ENCODE assay signal across 10 cellular contexts in the genomic region with DNA sequence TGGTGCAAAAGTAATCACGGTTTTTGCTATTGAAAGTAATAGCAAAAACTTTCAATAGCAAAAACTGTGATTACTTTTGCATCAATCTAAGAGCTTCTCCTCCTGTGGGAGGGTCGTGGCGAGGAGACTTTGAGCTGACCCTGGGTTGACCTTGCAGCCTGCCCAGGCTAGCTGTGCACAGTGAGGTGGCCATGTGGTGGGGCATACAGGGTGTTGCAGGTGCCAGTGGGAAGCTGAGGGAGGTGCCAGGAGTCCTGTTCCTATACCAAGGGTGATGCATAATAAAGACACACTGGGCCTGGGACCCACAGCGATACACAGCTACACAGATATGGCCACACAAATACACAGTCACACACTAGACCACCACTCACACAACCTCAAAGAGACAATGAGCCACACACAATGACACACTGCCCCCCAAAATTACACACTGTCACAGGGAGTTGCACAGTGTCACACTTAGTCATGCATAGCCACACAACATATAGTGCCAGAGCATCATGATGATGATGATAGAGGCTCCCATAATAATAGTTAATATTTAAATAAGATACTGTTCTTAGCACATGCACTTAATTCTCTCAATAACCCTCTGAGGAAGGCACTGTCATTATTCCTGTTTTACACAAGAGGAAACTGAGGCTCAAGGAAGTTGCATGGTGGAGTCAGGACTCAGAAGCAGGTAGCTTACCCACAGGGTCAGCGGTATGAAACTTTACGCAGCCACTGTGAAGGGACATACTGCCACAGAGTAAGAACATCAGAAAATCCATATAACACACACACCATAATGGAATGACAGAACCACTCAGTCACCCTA. TPM values are rescaled to one million over a fixed set of nuclear protein-coding genes. Genes with fewer than 3 reads are reported as not detected.
DNase-seq lines count a peak whose midpoint lies in the region; ATAC-seq, FAIRE-seq and TF ChIP-seq lines count a peak whose summit lies in the region.
"Had no signal": no experiment of that assay in that cellular context is flagged by ENCODE, and none has a peak within 500 bp of the region (broad histone marks: within the 10 kb centered on the region; RNA-seq: fewer than 3 reads in every experiment).

No MANE protein-coding gene starts in this region.

- peak overlapping the region; percentile 60 to 81 for H3K4me3 ChIP-seq in kidney (ENCODE audit: low read length in 2 of 2)

- peak overlapping the region; percentile 80 for H3K4me3 Mint-ChIP-seq in activated CD8-positive, alpha-beta memory T cell treated with anti-CD3 and anti-CD28 coated beads, Interleukin-2, amount 10 ng/mL, durations not matched to agents 7 days and 5 days
- H3K4me3 Mint-ChIP-seq in activated T-helper 17 cell treated with anti-CD3 and anti-CD28 coated beads, Interleukin-2, amount 50 U/mL, for 72 hours, result peak overlapping the region; percentile 80
- peak overlapping the region; percentile 85 to 97 for H3K4me3 Mint-ChIP-seq in stimulated activated naive CD8-positive, alpha-beta T cell treated with anti-CD3 and anti-CD28 coated beads, Interleukin-15, amount 100 ng/mL, for 72 hours

- H3K27me3 Mint-ChIP-seq in activated CD8-positive, alpha-beta memory T cell treated with anti-CD3 and anti-CD28 coated beads, Interleukin-2, amount 10 ng/mL, durations not matched to agents 7 days and 5 days, result peaks cover 5% of the 10 kb centered on the region
- no peaks in the 10 kb centered on the region for H3K27me3 Mint-ChIP-seq in activated T-helper 17 cell treated with anti-CD3 and anti-CD28 coated beads, Interleukin-2, amount 50 U/mL, for 72 hours
- peaks cover 8% of the 10 kb centered on the region for H3K27me3 Mint-ChIP-seq in stimulated activated naive CD8-positive, alpha-beta T cell treated with anti-CD3 and anti-CD28 coated beads, Interleukin-15, amount 100 ng/mL, for 72 hours

- FAIRE-seq in kidney (lab: Jason Lieb, UNC), result no peak
- FAIRE-seq: GM12892 had no signal

- H3K9me3 ChIP-seq in kidney (ENCODE audit: control insufficient read depth in 1 of 2, low read length in 2 of 2), result no peaks in the 10 kb centered on the region

- H3K36me3 ChIP-seq in kidney (ENCODE audit: control insufficient read depth in 1 of 2, insufficient read depth in 2 of 2, low read length in 2 of 2), result no peaks in the 10 kb centered on the region

- DNase-seq in activated CD8-positive, alpha-beta memory T cell treated with anti-CD3 and anti-CD28 coated beads, Interleukin-2, amount 10 ng/mL, durations not matched to agents 7 days and 5 days, result no peak
- DNase-seq in activated CD8-positive, alpha-beta memory T cell treated with anti-CD3 and anti-CD28 coated beads for 24 hours, result no peak
- no peak for DNase-seq in kidney
- DNase-seq in stimulated activated naive CD8-positive, alpha-beta T cell treated with anti-CD3 and anti-CD28 coated beads, Interleukin-15, amount 100 ng/mL, for 72 hours, result no peak
- no peak for DNase-seq in NCI-H446 (lab: John Stamatoyannopoulos, UW)

- no peak for TF ChIP-seq CTCF in kidney (IDR thresholded peaks at IDR 0.05; ENCODE audit: borderline replicate concordance, extremely low read depth, insufficient read depth)

- H3K9me3 Mint-ChIP-seq in activated CD8-positive, alpha-beta memory T cell treated with anti-CD3 and anti-CD28 coated beads, Interleukin-2, amount 10 ng/mL, durations not matched to agents 7 days and 5 days (ENCODE audit: low read depth), result no peaks in the 10 kb centered on the region
- no peaks in the 10 kb centered on the region for H3K9me3 Mint-ChIP-seq in activated T-helper 17 cell treated with anti-CD3 and anti-CD28 coated beads, Interleukin-2, amount 50 U/mL, for 72 hours
- no peaks in the 10 kb centered on the region for H3K9me3 Mint-ChIP-seq in stimulated activated naive CD8-positive, alpha-beta T cell treated with anti-CD3 and anti-CD28 coated beads, Interleukin-15, amount 100 ng/mL, for 72 hours

- CTCF ChIA-PET in activated CD8-positive, alpha-beta memory T cell treated with anti-CD3 and anti-CD28 coated beads, Interleukin-2, amount 10 ng/mL, durations not matched to agents 7 days and 5 days (lab: Charles Lee), result interaction anchor here (0.8 to 1.5 kb wide), 6 partner anchors 16 to 56 kb away, joined by 4 to 6 read pairs (median 4); partner anchors contain the start of gene DLEC1

- no peak for ATAC-seq in activated CD8-positive, alpha-beta memory T cell treated with anti-CD3 and anti-CD28 coated beads, Interleukin-2, amount 10 ng/mL, durations not matched to agents 7 days and 5 days
- ATAC-seq in activated T-helper 17 cell treated with anti-CD3 and anti-CD28 coated beads, Interleukin-2, amount 50 U/mL, for 72 hours (replicated peaks), result no peak
- no peak for ATAC-seq in stimulated activated naive CD8-positive, alpha-beta T cell treated with anti-CD3 and anti-CD28 coated beads, Interleukin-15, amount 100 ng/mL, for 72 hours
- ATAC-seq in HG03354 (IDR thresholded peaks at IDR 0.05; ENCODE audit: poor library complexity, severe bottlenecking, unreplicated experiment) (no peak), GM19455 (IDR thresholded peaks at IDR 0.05; ENCODE audit: unreplicated experiment) (no peak)

- peaks cover 20% of the 10 kb centered on the region for H3K4me1 Mint-ChIP-seq in activated CD8-positive, alpha-beta memory T cell treated with anti-CD3 and anti-CD28 coated beads, Interleukin-2, amount 10 ng/mL, durations not matched to agents 7 days and 5 days
- H3K4me1 Mint-ChIP-seq in activated T-helper 17 cell treated with anti-CD3 and anti-CD28 coated beads, Interleukin-2, amount 50 U/mL, for 72 hours, result peaks cover 35% of the 10 kb centered on the region
- H3K4me1 Mint-ChIP-seq in stimulated activated naive CD8-positive, alpha-beta T cell treated with anti-CD3 and anti-CD28 coated beads, Interleukin-15, amount 100 ng/mL, for 72 hours, result peaks cover 38% of the 10 kb centered on the region

- peaks cover 4% of the 10 kb centered on the region for H3K36me3 Mint-ChIP-seq in activated CD8-positive, alpha-beta memory T cell treated with anti-CD3 and anti-CD28 coated beads, Interleukin-2, amount 10 ng/mL, durations not matched to agents 7 days and 5 days
- H3K36me3 Mint-ChIP-seq in activated T-helper 17 cell treated with anti-CD3 and anti-CD28 coated beads, Interleukin-2, amount 50 U/mL, for 72 hours (ENCODE audit: low read depth), result peaks cover 13% of the 10 kb centered on the region

- H3K4me1 ChIP-seq in kidney (ENCODE audit: control insufficient read depth in 1 of 2, insufficient read depth in 1 of 2, low read depth in 1 of 2, low read length in 2 of 2), result peaks cover 5 to 6% of the 10 kb centered on the region in 2 donors

- H3K27ac Mint-ChIP-seq in activated CD8-positive, alpha-beta memory T cell treated with anti-CD3 and anti-CD28 coated beads, Interleukin-2, amount 10 ng/mL, durations not matched to agents 7 days and 5 days, result peak overlapping the region; percentile 94
- H3K27ac Mint-ChIP-seq in activated T-helper 17 cell treated with anti-CD3 and anti-CD28 coated beads, Interleukin-2, amount 50 U/mL, for 72 hours, result peak overlapping the region; percentile 99
- no peak overlapping the region for H3K27ac Mint-ChIP-seq in stimulated activated naive CD8-positive, alpha-beta T cell treated with anti-CD3 and anti-CD28 coated beads, Interleukin-15, amount 100 ng/mL, for 72 hours

- H3K27ac ChIP-seq in kidney (ENCODE audit: low read depth in 2 of 2, low read length in 2 of 2), result no peak overlapping the region

- H3K9ac ChIP-seq in kidney (ENCODE audit: low read length in 2 of 2), result peak overlapping the region in 1 of 2 donors; percentile 76

- intact Hi-C loops in kidney (cut with DNase I), result no loop called here

RNA-seq across cellular contexts. Expression of gene PLCD1, which starts 6.3 kb away (rescaled TPM):
- total RNA-seq in activated CD8-positive, alpha-beta memory T cell treated with anti-CD3 and anti-CD28 coated beads, Interleukin-2, amount 10 ng/mL, durations not matched to agents 7 days and 5 days, result 10 to 100 TPM; 12.3 to 20.6 TPM
- total RNA-seq in activated T-helper 17 cell treated with anti-CD3 and anti-CD28 coated beads, Interleukin-2, amount 50 U/mL, for 72 hours, result 10 to 100 TPM; 17.7 to 24.4 TPM
- total RNA-seq in kidney, result 50.0 TPM
- polyA plus RNA-seq in kidney (ENCODE audit: insufficient read depth, low read depth, low replicate concordance), result 39.1 TPM

RNA-seq across cellular contexts. Expression of gene DLEC1, which starts 15.9 kb away (rescaled TPM):
- 1 to 10 TPM in 1 of 2 experiments, under 1 TPM in 1; 0.26 to 1.1 TPM for total RNA-seq in activated CD8-positive, alpha-beta memory T cell treated with anti-CD3 and anti-CD28 coated beads, Interleukin-2, amount 10 ng/mL, durations not matched to agents 7 days and 5 days
- 1 to 10 TPM; 1.2 to 2.0 TPM for total RNA-seq in activated T-helper 17 cell treated with anti-CD3 and anti-CD28 coated beads, Interleukin-2, amount 50 U/mL, for 72 hours
- 3.3 TPM for total RNA-seq in kidney
- polyA plus RNA-seq in kidney (ENCODE audit: insufficient read depth, low read depth, low replicate concordance), result 0.52 TPM
- total RNA-seq: RPMI7951 had no signal

RNA-seq across cellular contexts. Expression of gene VILL, which starts 32.5 kb away (rescaled TPM):
- 10 to 100 TPM; 15.4 to 18.3 TPM for total RNA-seq in activated CD8-positive, alpha-beta memory T cell treated with anti-CD3 and anti-CD28 coated beads, Interleukin-2, amount 10 ng/mL, durations not matched to agents 7 days and 5 days
- 10 to 100 TPM; 12.7 to 13.4 TPM for total RNA-seq in activated T-helper 17 cell treated with anti-CD3 and anti-CD28 coated beads, Interleukin-2, amount 50 U/mL, for 72 hours
- total RNA-seq in kidney, result 7.6 TPM
- 7.4 TPM for polyA plus RNA-seq in kidney (ENCODE audit: insufficient read depth, low read depth, low replicate concordance)

Comparison
In these comparisons a context has a peak if more than half of its experiments do, and no peak if none do; other contexts are left out.
1. H3K27ac Mint-ChIP-seq: peak in activated CD8-positive, alpha-beta memory T cell treated with anti-CD3 and anti-CD28 coated beads, Interleukin-2, amount 10 ng/mL, durations not matched to agents 7 days and 5 days (single experiment) and activated T-helper 17 cell treated with anti-CD3 and anti-CD28 coated beads, Interleukin-2, amount 50 U/mL, for 72 hours (single experiment); none in stimulated activated naive CD8-positive, alpha-beta T cell treated with anti-CD3 and anti-CD28 coated beads, Interleukin-15, amount 100 ng/mL, for 72 hours (0 of 2).
2. Peak in every context shown above with its lines, with median percentiles within 50 percentile points of each other: H3K4me3 Mint-ChIP-seq.